Comparison of ENCODE assay signal across 8 cellular contexts in genomic region chr16:30005341-30006094, GRCh38. TPM values are rescaled to one million over a fixed set of nuclear protein-coding genes. Genes with fewer than 3 reads are reported as not detected.
DNase-seq lines count a peak whose midpoint lies in the region; ATAC-seq, FAIRE-seq and TF ChIP-seq lines count a peak whose summit lies in the region.

No MANE protein-coding gene starts in this region.

- TF ChIP-seq CTCF in A673 (conservative IDR thresholded peaks at IDR 0.05; ENCODE audit: low read depth, low read length) (peak; percentile 66), heart left ventricle (IDR thresholded peaks at IDR 0.05) (peak; percentile 73 to 89 (median 84))

- H3K27ac ChIP-seq in A673 (ENCODE audit: low read depth, low read length, poor library complexity, severe bottlenecking): no peak overlapping the region
- no peak overlapping the region for H3K27ac ChIP-seq in heart left ventricle
- no peak overlapping the region for H3K27ac ChIP-seq in small intestine (ENCODE audit: low read depth in 1 of 2, low read length in 1 of 2)

- no peak overlapping the region for H3K4me3 ChIP-seq in A673 (ENCODE audit: low read depth, low read length, poor library complexity, severe bottlenecking)
- no peak overlapping the region for H3K4me3 ChIP-seq in heart left ventricle
- no peak overlapping the region for H3K4me3 ChIP-seq in small intestine (ENCODE audit: low read depth in 1 of 2, low read length in 2 of 2)

- H3K36me3 ChIP-seq in A673 (ENCODE audit: insufficient read depth, low read length, poor library complexity, severe bottlenecking) (peaks cover 11% of the 10 kb centered on the region), heart left ventricle (peaks cover 0 to 26% (median 6%) of the 10 kb centered on the region in 9 donors), small intestine (ENCODE audit: control insufficient read depth in 2 of 2, insufficient read depth in 2 of 2, low read length in 2 of 2) (peaks cover 0 to 4% of the 10 kb centered on the region in 2 donors)

- 53 to 64% (median 63%) methylated on average over 27 to 35 of the region's 35 CpGs for WGBS in heart left ventricle, 4 donors
- 43 to 61% (median 55%) methylated on average over 32 to 35 of the region's 35 CpGs for WGBS in small intestine, 3 donors

- FAIRE-seq in small intestine (lab: Jason Lieb, UNC): no peak

- no peak overlapping the region for H3K4me3 Mint-ChIP-seq in activated naive CD4-positive, alpha-beta T cell treated with anti-CD3 and anti-CD28 coated beads for 36 hours

- no peaks in the 10 kb centered on the region for H3K9me3 Mint-ChIP-seq in activated naive CD4-positive, alpha-beta T cell treated with anti-CD3 and anti-CD28 coated beads for 36 hours

- intact Hi-C loops in A673 (cut with micrococcal nuclease; ENCODE audit: unreplicated experiment): no loop called here
- intact Hi-C loops in activated naive CD4-positive, alpha-beta T cell treated with anti-CD3 and anti-CD28 coated beads for 36 hours (cut with micrococcal nuclease): loop anchor here (1.0 to 5.0 kb wide), 2 partner anchors 33 to 142 kb away; partner anchors contain the start of genes CDIPT and TAOK2
- intact Hi-C loops in heart left ventricle (cut with DNase I): loop anchor here in 5 of 10 donors (5.0 to 10.0 kb wide), 7 partner anchors 51 to 303 kb away; partner anchors contain the start of genes KCTD13 (in 4 of the 5), CDIPT (in 3 of the 5), PAGR1 (in 1 of the 5) and PRRT2 (in 1 of the 5)

- peaks cover 3% of the 10 kb centered on the region for H3K4me1 Mint-ChIP-seq in activated naive CD4-positive, alpha-beta T cell treated with anti-CD3 and anti-CD28 coated beads for 36 hours (ENCODE audit: low read depth)

- peak; percentile 64 for DNase-seq in A673 (ENCODE audit: low spot score)
- peak; percentile 57 for DNase-seq in EH (ENCODE audit: low read depth)
- DNase-seq in NCI-H2196 (lab: John Stamatoyannopoulos, UW; ENCODE audit: unreplicated experiment): peak; percentile 66
- peak; percentile 49 for DNase-seq in activated naive CD4-positive, alpha-beta T cell treated with anti-CD3 and anti-CD28 coated beads for 36 hours
- peak in 2 of 5 donors; percentile 22 to 64 for DNase-seq in heart left ventricle
- peak; percentile 45 for DNase-seq in small intestine

- CTCF ChIA-PET in A673 (lab: Charles Lee): no interaction called here
- CTCF ChIA-PET in activated naive CD4-positive, alpha-beta T cell treated with anti-CD3 and anti-CD28 coated beads for 36 hours (lab: Charles Lee): interaction anchor here (0.6 to 1.3 kb wide), 9 partner anchors 9 to 343 kb away, joined by 3 to 5 read pairs (median 3); partner anchors contain the start of gene KCTD13

- H3K36me3 Mint-ChIP-seq in activated naive CD4-positive, alpha-beta T cell treated with anti-CD3 and anti-CD28 coated beads for 36 hours (ENCODE audit: low read depth): peaks cover 9% of the 10 kb centered on the region

- peak in 3 of 4 donors; percentile 29 to 66 (median 62) for ATAC-seq in heart left ventricle
- ATAC-seq in GM18519 (IDR thresholded peaks at IDR 0.05; ENCODE audit: low FRiP score, unreplicated experiment): no peak
- no peak for ATAC-seq in HG02885 (IDR thresholded peaks at IDR 0.05; ENCODE audit: poor library complexity, unreplicated experiment)

- H3K27me3 Mint-ChIP-seq in activated naive CD4-positive, alpha-beta T cell treated with anti-CD3 and anti-CD28 coated beads for 36 hours (ENCODE audit: low read depth): peaks cover 11% of the 10 kb centered on the region

- TF ChIP-seq POLR2A in heart left ventricle (IDR thresholded peaks at IDR 0.05): peak in 1 of 2 donors; percentile 9

- POLR2A ChIA-PET in A673 (lab: Charles Lee; ENCODE audit: low non-redundant PET): no interaction called here

- no peak overlapping the region for H3K27ac Mint-ChIP-seq in activated naive CD4-positive, alpha-beta T cell treated with anti-CD3 and anti-CD28 coated beads for 36 hours

- H3K4me1 ChIP-seq in A673 (ENCODE audit: insufficient read depth, low read length, poor library complexity, severe bottlenecking) (peaks cover 8% of the 10 kb centered on the region), heart left ventricle (peaks cover 0 to 14% (median 3%) of the 10 kb centered on the region in 12 donors), small intestine (ENCODE audit: control insufficient read depth in 2 of 2, insufficient read depth in 1 of 2, low read depth in 1 of 2, low read length in 1 of 2) (peaks cover 0 to under 1% of the 10 kb centered on the region in 2 donors)

- no TSS peak for BruUV-seq in A673 (replicated peaks; lab: Mats Ljungman, UMichigan)

- H3K27me3 ChIP-seq in A673 (replicated peaks; ENCODE audit: insufficient read depth, low read depth, low read length, poor library complexity) (no peaks in the 10 kb centered on the region), heart left ventricle (peaks cover 7 to 25% (median 18%) of the 10 kb centered on the region in 9 donors), small intestine (ENCODE audit: control insufficient read depth in 2 of 2, insufficient read depth in 2 of 2, low read length in 2 of 2) (peaks cover 0 to 10% of the 10 kb centered on the region in 2 donors)

- no peaks in the 10 kb centered on the region for H3K9me3 ChIP-seq in A673 (ENCODE audit: low read depth, low read length, poor library complexity, severe bottlenecking)
- no peaks in the 10 kb centered on the region for H3K9me3 ChIP-seq in heart left ventricle
- H3K9me3 ChIP-seq in small intestine (ENCODE audit: control insufficient read depth, low read depth): no peaks in the 10 kb centered on the region

RNA-seq across cellular contexts. Expression of gene DOC2A, which starts 5.3 kb away (rescaled TPM):
- total RNA-seq in A673 (2021) (3.2 and 5.4 TPM in 2 replicates), heart left ventricle (1 to 10 TPM in 1 of 9 donors, under 1 TPM in 4, not detected in 4; 0.09 to 1.4 (median 0.91) TPM)
- under 1 TPM; 0.64 to 0.86 TPM for total RNA-seq in activated naive CD4-positive, alpha-beta T cell treated with anti-CD3 and anti-CD28 coated beads for 36 hours
- polyA plus RNA-seq in heart left ventricle (under 1 TPM; 0.22 to 0.88 TPM), small intestine (1 to 10 TPM in 2 of 3 donors, not detected in 1; 1.3 to 1.6 TPM)

RNA-seq across cellular contexts. Expression of gene INO80E, which starts 9.5 kb away (rescaled TPM):
- total RNA-seq in A673 (2021): 115 and 120 TPM in 2 replicates
- 10 to 100 TPM; 62.0 to 65.4 TPM for total RNA-seq in activated naive CD4-positive, alpha-beta T cell treated with anti-CD3 and anti-CD28 coated beads for 36 hours
- 10 to 100 TPM; 27.6 to 65.4 (median 32.6) TPM for total RNA-seq in heart left ventricle
- polyA plus RNA-seq in heart left ventricle: 10 to 100 TPM; 60.9 to 71.5 TPM
- polyA plus RNA-seq in small intestine: 10 to 100 TPM; 49.2 to 80.4 (median 55.1) TPM

RNA-seq across cellular contexts. Expression of gene HIRIP3, which starts 10.1 kb away (rescaled TPM):
- 29.7 and 33.2 TPM in 2 replicates for total RNA-seq in A673 (2021)
- 10 to 100 TPM; 40.8 to 43.9 TPM for total RNA-seq in activated naive CD4-positive, alpha-beta T cell treated with anti-CD3 and anti-CD28 coated beads for 36 hours
- total RNA-seq in heart left ventricle: 10 to 100 TPM; 13.3 to 21.9 (median 17.5) TPM
- polyA plus RNA-seq in heart left ventricle: 10 to 100 TPM; 20.1 to 27.4 TPM
- 10 to 100 TPM; 14.6 to 15.2 (median 15.0) TPM for polyA plus RNA-seq in small intestine

RNA-seq across cellular contexts. Expression of gene C16orf92, which starts 17.5 kb away (rescaled TPM):
- total RNA-seq in A673 (2021) (not detected in 2 replicates), heart left ventricle (not detected)
- total RNA-seq in activated naive CD4-positive, alpha-beta T cell treated with anti-CD3 and anti-CD28 coated beads for 36 hours: not detected
- polyA plus RNA-seq in heart left ventricle (not detected), small intestine (not detected)

RNA-seq across cellular contexts. Expression of gene TLCD3B, which starts 25.6 kb away (rescaled TPM):
- 1.9 and 2.6 TPM in 2 replicates for total RNA-seq in A673 (2021)
- 1 to 10 TPM; 4.6 to 6.1 TPM for total RNA-seq in activated naive CD4-positive, alpha-beta T cell treated with anti-CD3 and anti-CD28 coated beads for 36 hours
- total RNA-seq in heart left ventricle: not detected
- not detected for polyA plus RNA-seq in heart left ventricle
- 1 to 10 TPM in 1 of 3 donors, not detected in 2; 1.4 TPM for polyA plus RNA-seq in small intestine

Comparison
In these comparisons a context has a peak if more than half of its experiments do, and no peak if none do; other contexts are left out.
1. ATAC-seq: peak in heart left ventricle (3 of 4); none in GM18519 (single experiment) and HG02885 (single experiment).